9 cellular contexts compared by ENCODE assay signal in genomic region chr19:48539503-48540096, GRCh38. TPM values are rescaled to one million over a fixed set of nuclear protein-coding genes. Genes with fewer than 3 reads are reported as not detected.
A peak's percentile ranks its signal among the peaks of the same experiment; 100 is the strongest.
DNase-seq lines count a peak whose midpoint lies in the region; ATAC-seq and TF ChIP-seq lines count a peak whose summit lies in the region.
"Had no signal": no experiment of that assay in that cellular context is flagged by ENCODE, and none has a peak within 500 bp of the region (broad histone marks: within the 10 kb centered on the region; RNA-seq: fewer than 3 reads in every experiment).

No MANE protein-coding gene starts in this region.

- no peak for TF ChIP-seq CTCF in body of pancreas (IDR thresholded peaks at IDR 0.05)

- peaks cover 9% of the 10 kb centered on the region for H3K4me1 ChIP-seq in body of pancreas

- peak; percentile 63 for DNase-seq in LHCN-M2 (ENCODE audit: low read depth)
- DNase-seq in NCI-H226: peak; percentile 87
- DNase-seq in body of pancreas: peak in 3 of 4 donors; percentile 15 to 44 (median 35)
- peak; percentile 23 for DNase-seq in skeletal muscle cell (ENCODE audit: low read depth)
- no peak for DNase-seq in effector CD4-positive, alpha-beta T cell
- DNase-seq: activated naive CD8-positive, alpha-beta T cell treated with anti-CD3 and anti-CD28 coated beads, Interleukin-2, amount 50 U/mL, for 24 hours had no signal

- intact Hi-C loops in body of pancreas (cut with DNase I): no loop called here

- no peak for TF ChIP-seq POLR2A in body of pancreas (IDR thresholded peaks at IDR 0.05)

- ATAC-seq in body of pancreas: no peak
- ATAC-seq in GM18498 (IDR thresholded peaks at IDR 0.05; ENCODE audit: unreplicated experiment): no peak
- no peak for ATAC-seq in HG02852 (IDR thresholded peaks at IDR 0.05; ENCODE audit: unreplicated experiment)
- ATAC-seq: activated naive CD8-positive, alpha-beta T cell treated with anti-CD3 and anti-CD28 coated beads, Interleukin-2, amount 50 U/mL, for 24 hours; GM12878 had no signal

- no peaks in the 10 kb centered on the region for H3K36me3 ChIP-seq in body of pancreas (replicated peaks in 1 of 2; ENCODE audit: insufficient read depth in 1 of 2, low read depth in 2 of 2)

- no peaks in the 10 kb centered on the region for H3K9me3 ChIP-seq in body of pancreas

- H3K4me3 ChIP-seq in body of pancreas (no peak overlapping the region), skeletal muscle cell (ENCODE audit: low read depth, low read length) (no peak overlapping the region)
- H3K4me3 ChIP-seq: GM12878 had no signal

- H3K27ac ChIP-seq in body of pancreas: no peak overlapping the region

- WGBS in body of pancreas, 2 donors: 68% methylated on average over 15 to 17 of the region's 17 CpGs

- no peaks in the 10 kb centered on the region for H3K27me3 ChIP-seq in body of pancreas

RNA-seq across cellular contexts. Expression of gene SULT2B1, which starts 12.4 kb away (rescaled TPM):
- not detected in 2 replicates for total RNA-seq in LHCN-M2 (2014; rRNA removed)
- polyA plus RNA-seq in LHCN-M2 (2012): 0.15 TPM
- total RNA-seq in body of pancreas: 1 to 10 TPM in 1 of 2 donors, not detected in 1; 1.0 TPM
- total RNA-seq: GM12878 had no signal

RNA-seq across cellular contexts. Expression of gene LMTK3, which starts 28.0 kb away (rescaled TPM):
- 0.06 and 0.13 TPM in 2 replicates for total RNA-seq in LHCN-M2 (2014; rRNA removed)
- 0.27 TPM for polyA plus RNA-seq in LHCN-M2 (2012)
- total RNA-seq in body of pancreas: 1 to 10 TPM; 4.2 to 9.6 TPM
